Comparison of ENCODE assay signal across 1 cellular context in the genomic region with DNA sequence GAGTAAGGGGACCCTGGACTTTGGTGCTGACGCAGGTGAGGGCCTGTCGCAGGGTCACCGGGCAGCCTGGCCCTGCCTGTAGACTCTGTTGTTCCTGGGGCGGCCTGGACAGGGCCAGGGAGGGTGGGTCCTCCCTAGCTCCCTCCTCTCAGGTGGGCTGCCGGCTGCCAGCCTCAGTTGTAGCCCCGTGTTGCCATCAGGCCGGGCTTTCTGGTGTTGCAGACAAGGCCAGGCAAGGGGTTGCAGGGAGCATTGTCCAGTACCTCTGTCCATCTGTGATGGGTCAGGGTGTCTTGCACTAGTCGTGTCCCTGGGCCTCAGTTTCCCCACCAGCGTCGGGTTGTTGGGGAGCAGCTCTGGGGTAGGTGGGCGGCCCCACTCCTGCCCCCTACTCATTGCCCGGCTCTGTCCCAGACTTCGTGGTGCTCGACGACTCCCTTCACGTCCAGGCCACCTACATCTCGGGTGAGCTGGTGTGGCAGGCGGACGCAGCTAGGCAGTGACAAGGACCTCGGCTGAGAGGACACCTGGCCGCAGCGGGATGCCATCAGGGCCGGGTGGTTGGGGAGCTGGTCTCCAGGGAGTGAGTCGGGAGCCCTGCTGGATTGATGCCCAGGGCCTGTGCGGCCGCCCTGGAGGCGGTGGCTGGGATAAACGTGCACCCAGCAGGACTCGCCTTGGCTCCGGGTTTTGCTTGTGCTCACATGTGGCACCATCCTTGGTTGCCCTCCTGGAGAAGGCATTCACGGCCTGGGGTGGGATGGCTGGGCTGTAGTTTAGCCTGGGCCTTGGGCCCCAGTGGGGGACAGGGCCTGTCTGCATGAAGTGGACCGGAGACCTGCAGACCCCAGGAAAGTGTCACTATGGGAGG.
TF ChIP-seq lines count a peak whose summit lies in the region.

No MANE protein-coding gene starts in this region.

TF ChIP-seq in IMR-90, 13 proteins besides CTCF, POLR2A, EP300 and RAD21:
- TF ChIP-seq CEBPB (IDR thresholded peaks at IDR 0.05; ENCODE audit: low read depth, low read length) (no peak), RFX5 (IDR thresholded peaks at IDR 0.05; ENCODE audit: low read depth, low read length) (no peak), MAFK (IDR thresholded peaks at IDR 0.05; ENCODE audit: low read depth, low read length) (no peak), BHLHE40 (IDR thresholded peaks at IDR 0.05; ENCODE audit: low read depth, low read length) (no peak), RCOR1 (IDR thresholded peaks at IDR 0.05; ENCODE audit: insufficient replicate concordance, low read length) (no peak), MAZ (IDR thresholded peaks at IDR 0.05; ENCODE audit: borderline replicate concordance, low read depth, low read length) (no peak), FOS (IDR thresholded peaks at IDR 0.05; ENCODE audit: low read depth, low read length) (no peak), SMC3 (IDR thresholded peaks at IDR 0.05; ENCODE audit: low read depth, low read length) (no peak), MXI1 (IDR thresholded peaks at IDR 0.05; ENCODE audit: borderline replicate concordance, low read depth, low read length) (no peak), CHD1 (IDR thresholded peaks at IDR 0.05; ENCODE audit: low read depth, low read length) (no peak), NFE2L2 (IDR thresholded peaks at IDR 0.05; ENCODE audit: low read depth, low read length) (no peak)
- TF ChIP-seq, protein P1, sequence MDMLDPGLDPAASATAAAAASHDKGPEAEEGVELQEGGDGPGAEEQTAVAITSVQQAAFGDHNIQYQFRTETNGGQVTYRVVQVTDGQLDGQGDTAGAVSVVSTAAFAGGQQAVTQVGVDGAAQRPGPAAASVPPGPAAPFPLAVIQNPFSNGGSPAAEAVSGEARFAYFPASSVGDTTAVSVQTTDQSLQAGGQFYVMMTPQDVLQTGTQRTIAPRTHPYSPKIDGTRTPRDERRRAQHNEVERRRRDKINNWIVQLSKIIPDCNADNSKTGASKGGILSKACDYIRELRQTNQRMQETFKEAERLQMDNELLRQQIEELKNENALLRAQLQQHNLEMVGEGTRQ (IDR thresholded peaks at IDR 0.05; ENCODE audit: low read depth, low read length), result no peak
- TF ChIP-seq, protein P2, sequence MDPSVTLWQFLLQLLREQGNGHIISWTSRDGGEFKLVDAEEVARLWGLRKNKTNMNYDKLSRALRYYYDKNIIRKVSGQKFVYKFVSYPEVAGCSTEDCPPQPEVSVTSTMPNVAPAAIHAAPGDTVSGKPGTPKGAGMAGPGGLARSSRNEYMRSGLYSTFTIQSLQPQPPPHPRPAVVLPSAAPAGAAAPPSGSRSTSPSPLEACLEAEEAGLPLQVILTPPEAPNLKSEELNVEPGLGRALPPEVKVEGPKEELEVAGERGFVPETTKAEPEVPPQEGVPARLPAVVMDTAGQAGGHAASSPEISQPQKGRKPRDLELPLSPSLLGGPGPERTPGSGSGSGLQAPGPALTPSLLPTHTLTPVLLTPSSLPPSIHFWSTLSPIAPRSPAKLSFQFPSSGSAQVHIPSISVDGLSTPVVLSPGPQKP (IDR thresholded peaks at IDR 0.05; ENCODE audit: borderline replicate concordance, low read depth, low read length), result no peak
